ENCODE assay signal across 16 cellular contexts in the genomic region with DNA sequence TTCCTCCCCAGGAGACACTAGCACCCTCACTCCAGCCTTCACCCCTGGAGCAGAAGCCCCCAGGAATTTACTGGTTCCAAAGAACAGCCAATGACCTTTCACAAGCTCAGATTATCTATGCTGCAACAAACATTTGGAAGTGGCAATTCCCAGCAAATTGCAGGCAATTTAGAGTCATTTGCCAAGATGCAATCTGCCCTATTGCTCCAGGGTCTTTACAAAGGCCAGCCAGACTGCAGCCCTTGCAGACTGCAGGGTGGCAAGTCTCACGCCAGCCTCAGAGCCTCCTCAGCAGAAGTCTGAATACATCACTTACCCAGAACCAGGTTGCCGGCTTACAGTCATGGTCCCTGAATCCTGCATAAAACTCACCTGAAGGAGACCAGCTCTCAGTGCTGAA. TPM values are rescaled to one million over a fixed set of nuclear protein-coding genes. Genes with fewer than 3 reads are reported as not detected.
DNase-seq lines count a peak whose midpoint lies in the region; ATAC-seq and TF ChIP-seq lines count a peak whose summit lies in the region.
"Had no signal": no experiment of that assay in that cellular context is flagged by ENCODE, and none has a peak within 500 bp of the region (broad histone marks: within the 10 kb centered on the region; RNA-seq: fewer than 3 reads in every experiment).

No MANE protein-coding gene starts in this region.

- H3K36me3 Mint-ChIP-seq in WTC11: no peaks in the 10 kb centered on the region
- no peaks in the 10 kb centered on the region for H3K36me3 Mint-ChIP-seq in mesothelial cell of epicardium
- peaks cover 6% of the 10 kb centered on the region for H3K36me3 Mint-ChIP-seq in activated naive CD4-positive, alpha-beta T cell treated with anti-CD3 and anti-CD28 coated beads, Interleukin-2, amount 10 ng/mL, durations not matched to agents 7 days and 5 days

- H3K27me3 Mint-ChIP-seq in WTC11 (ENCODE audit: low read depth) (no peaks in the 10 kb centered on the region), mesothelial cell of epicardium (ENCODE audit: low read depth) (no peaks in the 10 kb centered on the region)
- H3K27me3 Mint-ChIP-seq in activated naive CD4-positive, alpha-beta T cell treated with anti-CD3 and anti-CD28 coated beads, Interleukin-2, amount 10 ng/mL, durations not matched to agents 7 days and 5 days: no peaks in the 10 kb centered on the region

- CTCF ChIA-PET in WTC11 (lab: Charles Lee): interaction anchor here (0.9 to 1.2 kb wide), 3 partner anchors 9 to 22 kb away, joined by 3 to 6 read pairs (median 5); no protein-coding TSS in a partner anchor
- CTCF ChIA-PET in activated naive CD4-positive, alpha-beta T cell treated with anti-CD3 and anti-CD28 coated beads, Interleukin-2, amount 10 ng/mL, durations not matched to agents 7 days and 5 days (lab: Charles Lee): no interaction called here

- ATAC-seq in WTC11 (no peak), HG03469 (IDR thresholded peaks at IDR 0.05; ENCODE audit: unreplicated experiment) (no peak)
- ATAC-seq: gastroesophageal sphincter had no signal

- POLR2A ChIA-PET in WTC11 (lab: Charles Lee): no interaction called here

- H3K9me3 Mint-ChIP-seq in WTC11 (peaks cover 5% of the 10 kb centered on the region; the same call in 1 of the 2 replicates), mesothelial cell of epicardium (no peaks in the 10 kb centered on the region)
- H3K9me3 Mint-ChIP-seq in activated naive CD4-positive, alpha-beta T cell treated with anti-CD3 and anti-CD28 coated beads, Interleukin-2, amount 10 ng/mL, durations not matched to agents 7 days and 5 days: no peaks in the 10 kb centered on the region

- DNase-seq in ELF-1 (ENCODE audit: low read depth, low spot score) (peak; percentile 68), WTC11 (ENCODE audit: low spot score) (no peak), mesothelial cell of epicardium (ENCODE audit: low spot score in 2 of 2, unreplicated experiment in 2 of 2) (no peak), globus pallidus (ENCODE audit: low spot score) (no peak)
- no peak for DNase-seq in activated naive CD4-positive, alpha-beta T cell treated with anti-CD3 and anti-CD28 coated beads, Interleukin-2, amount 10 ng/mL, durations not matched to agents 7 days and 5 days
- DNase-seq: activated CD4-positive, alpha-beta T cell treated with anti-CD3 and anti-CD28 coated beads, Interleukin-2, amount 50 U/mL, for 48 hours; activated naive CD4-positive, alpha-beta T cell treated with anti-CD3 and anti-CD28 coated beads, Interleukin-2, amount 50 U/mL, for 16 hours; activated T-cell treated with anti-CD3 and anti-CD28 coated beads, Interleukin-2, amount 50 U/mL, for 1 hour; EL; NCI-H1105 treated with DMSO at 0.1 percent for 48 hours; NCI-H2171; NK-92 treated with Interleukin-12 subunit alpha and Interleukin-12 subunit beta, amount 100 ng/mL, for 24 hours; stimulated activated CD4-positive, alpha-beta T cell treated with anti-CD3 and anti-CD28 coated beads, Interleukin-4, amount 100 ng/mL, for 24 hours had no signal

- H3K4me1 Mint-ChIP-seq in WTC11: peaks cover 9% of the 10 kb centered on the region
- H3K4me1 Mint-ChIP-seq in mesothelial cell of epicardium: peaks cover 43% of the 10 kb centered on the region
- peaks cover 40% of the 10 kb centered on the region for H3K4me1 Mint-ChIP-seq in activated naive CD4-positive, alpha-beta T cell treated with anti-CD3 and anti-CD28 coated beads, Interleukin-2, amount 10 ng/mL, durations not matched to agents 7 days and 5 days

- TF ChIP-seq CTCF in WTC11 (IDR thresholded peaks at IDR 0.05) (no peak), mesothelial cell of epicardium (IDR thresholded peaks at IDR 0.05; ENCODE audit: unreplicated experiment) (no peak)

- H3K27ac Mint-ChIP-seq in WTC11 (0 out of 2 replicates have a peak overlapping the region, but pooled peaks have one; percentile 60), mesothelial cell of epicardium (peak overlapping the region; percentile 97)
- H3K27ac Mint-ChIP-seq in activated naive CD4-positive, alpha-beta T cell treated with anti-CD3 and anti-CD28 coated beads, Interleukin-2, amount 10 ng/mL, durations not matched to agents 7 days and 5 days: no peak overlapping the region

- H3K4me3 Mint-ChIP-seq in WTC11 (no peak overlapping the region), mesothelial cell of epicardium (no peak overlapping the region)
- H3K4me3 Mint-ChIP-seq in activated naive CD4-positive, alpha-beta T cell treated with anti-CD3 and anti-CD28 coated beads, Interleukin-2, amount 10 ng/mL, durations not matched to agents 7 days and 5 days: no peak overlapping the region

TF ChIP-seq in WTC11, 78 proteins besides CTCF, POLR2A, EP300 and RAD21:
- TF ChIP-seq, protein P1, sequence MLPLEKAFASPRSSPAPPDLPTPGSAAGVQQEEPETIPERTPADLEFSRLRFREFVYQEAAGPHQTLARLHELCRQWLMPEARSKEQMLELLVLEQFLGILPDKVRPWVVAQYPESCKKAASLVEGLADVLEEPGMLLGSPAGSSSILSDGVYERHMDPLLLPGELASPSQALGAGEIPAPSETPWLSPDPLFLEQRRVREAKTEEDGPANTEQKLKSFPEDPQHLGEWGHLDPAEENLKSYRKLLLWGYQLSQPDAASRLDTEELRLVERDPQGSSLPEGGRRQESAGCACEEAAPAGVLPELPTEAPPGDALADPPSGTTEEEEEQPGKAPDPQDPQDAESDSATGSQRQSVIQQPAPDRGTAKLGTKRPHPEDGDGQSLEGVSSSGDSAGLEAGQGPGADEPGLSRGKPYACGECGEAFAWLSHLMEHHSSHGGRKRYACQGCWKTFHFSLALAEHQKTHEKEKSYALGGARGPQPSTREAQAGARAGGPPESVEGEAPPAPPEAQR (CRISPR knock-in tag; IDR thresholded peaks at IDR 0.05): no peak
- TF ChIP-seq NFATC4 (CRISPR knock-in tag; IDR thresholded peaks at IDR 0.05) (no peak), ZBTB21 (CRISPR knock-in tag; IDR thresholded peaks at IDR 0.05; ENCODE audit: borderline replicate concordance) (no peak)
- TF ChIP-seq, protein P2, sequence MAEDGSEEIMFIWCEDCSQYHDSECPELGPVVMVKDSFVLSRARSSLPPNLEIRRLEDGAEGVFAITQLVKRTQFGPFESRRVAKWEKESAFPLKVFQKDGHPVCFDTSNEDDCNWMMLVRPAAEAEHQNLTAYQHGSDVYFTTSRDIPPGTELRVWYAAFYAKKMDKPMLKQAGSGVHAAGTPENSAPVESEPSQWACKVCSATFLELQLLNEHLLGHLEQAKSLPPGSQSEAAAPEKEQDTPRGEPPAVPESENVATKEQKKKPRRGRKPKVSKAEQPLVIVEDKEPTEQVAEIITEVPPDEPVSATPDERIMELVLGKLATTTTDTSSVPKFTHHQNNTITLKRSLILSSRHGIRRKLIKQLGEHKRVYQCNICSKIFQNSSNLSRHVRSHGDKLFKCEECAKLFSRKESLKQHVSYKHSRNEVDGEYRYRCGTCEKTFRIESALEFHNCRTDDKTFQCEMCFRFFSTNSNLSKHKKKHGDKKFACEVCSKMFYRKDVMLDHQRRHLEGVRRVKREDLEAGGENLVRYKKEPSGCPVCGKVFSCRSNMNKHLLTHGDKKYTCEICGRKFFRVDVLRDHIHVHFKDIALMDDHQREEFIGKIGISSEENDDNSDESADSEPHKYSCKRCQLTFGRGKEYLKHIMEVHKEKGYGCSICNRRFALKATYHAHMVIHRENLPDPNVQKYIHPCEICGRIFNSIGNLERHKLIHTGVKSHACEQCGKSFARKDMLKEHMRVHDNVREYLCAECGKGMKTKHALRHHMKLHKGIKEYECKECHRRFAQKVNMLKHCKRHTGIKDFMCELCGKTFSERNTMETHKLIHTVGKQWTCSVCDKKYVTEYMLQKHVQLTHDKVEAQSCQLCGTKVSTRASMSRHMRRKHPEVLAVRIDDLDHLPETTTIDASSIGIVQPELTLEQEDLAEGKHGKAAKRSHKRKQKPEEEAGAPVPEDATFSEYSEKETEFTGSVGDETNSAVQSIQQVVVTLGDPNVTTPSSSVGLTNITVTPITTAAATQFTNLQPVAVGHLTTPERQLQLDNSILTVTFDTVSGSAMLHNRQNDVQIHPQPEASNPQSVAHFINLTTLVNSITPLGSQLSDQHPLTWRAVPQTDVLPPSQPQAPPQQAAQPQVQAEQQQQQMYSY (CRISPR knock-in tag; IDR thresholded peaks at IDR 0.05): no peak

RNA-seq across cellular contexts. Expression of gene AXIN1, which starts 21.8 kb away (rescaled TPM):
- total RNA-seq in WTC11 (2021) (48.0 to 50.3 TPM (median 48.9 TPM) in 3 replicates), mesothelial cell of epicardium (31.1 to 34.0 TPM (median 33.2 TPM) in 3 replicates)

RNA-seq across cellular contexts. Expression of gene MRPL28, which starts 39.6 kb away (rescaled TPM):
- total RNA-seq in WTC11 (2021): 119 to 144 TPM (median 140 TPM) in 3 replicates
- 75.3 to 75.9 TPM (median 75.9 TPM) in 3 replicates for total RNA-seq in mesothelial cell of epicardium

RNA-seq across cellular contexts. Expression of gene PDIA2, which starts 47.8 kb away (rescaled TPM):
- total RNA-seq in WTC11 (2021) (1.9 to 2.4 TPM (median 2.3 TPM) in 3 replicates), mesothelial cell of epicardium (2.1 to 3.3 TPM (median 2.7 TPM) in 3 replicates)
- total RNA-seq: endothelial cell of umbilical vein had no signal

RNA-seq across cellular contexts. Expression of gene ARHGDIG, which starts 50.4 kb away (rescaled TPM):
- total RNA-seq in WTC11 (2021) (3.4 to 4.0 TPM (median 3.5 TPM) in 3 replicates), mesothelial cell of epicardium (3.6 to 4.8 TPM (median 4.7 TPM) in 3 replicates)

RNA-seq across cellular contexts. Expression of gene PGAP6, which starts 51.0 kb away (rescaled TPM):
- total RNA-seq in WTC11 (2021): 104 to 108 TPM (median 107 TPM) in 3 replicates
- 48.6 to 51.4 TPM (median 49.0 TPM) in 3 replicates for total RNA-seq in mesothelial cell of epicardium
